ENCODE assay signal across 13 cellular contexts in genomic region chr12:25986169-25986568, GRCh38. TPM values are rescaled to one million over a fixed set of nuclear protein-coding genes. Genes with fewer than 3 reads are reported as not detected.
"Had no signal": no experiment of that assay in that cellular context is flagged by ENCODE, and none has a peak within 500 bp of the region (broad histone marks: within the 10 kb centered on the region; RNA-seq: fewer than 3 reads in every experiment).

No MANE protein-coding gene starts in this region.

- H3K36me3 ChIP-seq: vagina had no signal

- H3K9me3 ChIP-seq: vagina had no signal

- DNase-seq: activated CD4-positive, alpha-beta T cell treated with anti-CD3 and anti-CD28 coated beads, Interleukin-2, amount 10 ng/mL, durations not matched to agents 24 days and 14 days; activated naive CD4-positive, alpha-beta T cell treated with Interleukin-2 at 50 U/mL for 16 hours; activated naive CD8-positive, alpha-beta T cell treated with anti-CD3 and anti-CD28 coated beads, Interleukin-2, amount 50 U/mL, for 24 hours; central memory CD4-positive, alpha-beta T cell; effector CD8-positive, alpha-beta T cell; immature natural killer cell; naive thymus-derived CD8-positive, alpha-beta T cell; stimulated activated CD4-positive, alpha-beta T cell treated with anti-CD3 and anti-CD28 coated beads, Interleukin-12 subunit alpha, Interleukin-12 subunit beta, amount 100 ng/mL, for 4 hours; stimulated activated naive CD4-positive, alpha-beta T cell treated with Interleukin-2 at 50 U/mL for 16 hours; SW 1271 had no signal

- H3K27me3 Mint-ChIP-seq: activated naive CD8-positive, alpha-beta T cell treated with anti-CD3 and anti-CD28 coated beads, Interleukin-2, amount 50 U/mL, for 24 hours had no signal

- ATAC-seq: activated naive CD8-positive, alpha-beta T cell treated with anti-CD3 and anti-CD28 coated beads, Interleukin-2, amount 50 U/mL, for 24 hours; naive thymus-derived CD8-positive, alpha-beta T cell; sciatic nerve had no signal

- H3K4me3 ChIP-seq: coronary artery, vagina had no signal

- H3K27me3 ChIP-seq: vagina had no signal

- H3K36me3 Mint-ChIP-seq: immature natural killer cell; naive thymus-derived CD8-positive, alpha-beta T cell had no signal

- H3K27ac Mint-ChIP-seq: activated CD4-positive, alpha-beta T cell treated with anti-CD3 and anti-CD28 coated beads, Interleukin-2, amount 10 ng/mL, durations not matched to agents 24 days and 14 days; activated naive CD8-positive, alpha-beta T cell treated with anti-CD3 and anti-CD28 coated beads, Interleukin-2, amount 50 U/mL, for 24 hours; immature natural killer cell; naive thymus-derived CD8-positive, alpha-beta T cell had no signal

- H3K27ac ChIP-seq: coronary artery, vagina had no signal

- H3K9me3 Mint-ChIP-seq: activated CD4-positive, alpha-beta T cell treated with anti-CD3 and anti-CD28 coated beads, Interleukin-2, amount 10 ng/mL, durations not matched to agents 24 days and 14 days; activated naive CD8-positive, alpha-beta T cell treated with anti-CD3 and anti-CD28 coated beads, Interleukin-2, amount 50 U/mL, for 24 hours; immature natural killer cell; naive thymus-derived CD8-positive, alpha-beta T cell had no signal

- H3K4me1 Mint-ChIP-seq: activated naive CD8-positive, alpha-beta T cell treated with anti-CD3 and anti-CD28 coated beads, Interleukin-2, amount 50 U/mL, for 24 hours; immature natural killer cell had no signal

- H3K4me3 Mint-ChIP-seq: activated CD4-positive, alpha-beta T cell treated with anti-CD3 and anti-CD28 coated beads, Interleukin-2, amount 10 ng/mL, durations not matched to agents 24 days and 14 days; activated naive CD8-positive, alpha-beta T cell treated with anti-CD3 and anti-CD28 coated beads, Interleukin-2, amount 50 U/mL, for 24 hours; immature natural killer cell; naive thymus-derived CD8-positive, alpha-beta T cell had no signal

RNA-seq across cellular contexts. Expression of gene RASSF8, which starts 27.7 kb away (rescaled TPM):
- total RNA-seq: naive thymus-derived CD8-positive, alpha-beta T cell had no signal
